Comparison of ENCODE assay signal across 6 cellular contexts in the genomic region with DNA sequence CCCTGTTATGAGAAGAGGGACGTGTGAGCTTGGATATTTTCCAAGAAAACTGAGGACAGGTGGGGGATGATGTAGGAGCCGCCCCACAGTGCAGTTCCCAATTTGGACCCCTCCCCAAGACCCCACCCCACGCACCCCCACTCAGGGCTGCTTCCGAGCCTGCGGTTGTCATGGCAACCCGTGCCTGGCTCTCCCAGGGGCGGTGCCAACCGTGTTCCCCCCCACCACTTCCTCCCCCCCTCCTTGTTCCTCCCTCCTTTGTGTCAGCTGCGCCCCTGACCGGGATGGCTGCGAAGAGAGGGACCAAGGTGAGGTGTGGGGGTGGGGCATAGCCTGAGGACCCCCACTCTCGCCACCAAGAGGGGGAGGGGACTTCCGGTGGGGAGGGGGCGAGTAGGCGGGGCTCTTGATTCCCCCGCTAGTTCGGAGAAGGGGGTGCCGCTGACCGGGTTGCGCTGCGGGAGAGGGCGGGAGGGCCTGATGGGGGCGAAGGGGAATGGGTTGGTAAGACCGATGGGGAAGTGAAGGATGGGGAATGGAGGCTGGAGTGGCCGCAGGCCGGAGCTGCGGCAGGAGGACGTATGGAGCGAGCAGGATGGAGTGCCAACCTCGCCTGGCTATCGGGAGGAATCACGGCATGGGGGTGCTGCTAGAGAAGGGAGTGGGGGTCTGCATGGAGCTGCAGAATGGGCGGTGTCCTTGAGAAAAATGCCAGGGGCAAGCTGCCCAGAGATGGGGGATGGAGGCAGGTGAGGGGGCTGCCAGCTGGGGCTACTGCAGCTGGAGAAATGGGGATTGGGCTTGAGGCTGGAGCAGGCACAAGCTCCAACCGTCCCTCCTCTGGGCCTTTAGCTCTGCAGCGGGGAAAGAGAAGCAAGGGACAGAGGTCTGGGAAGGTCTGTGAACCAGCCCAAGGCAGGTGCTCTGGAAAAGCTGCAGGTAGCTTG. TPM values are rescaled to one million over a fixed set of nuclear protein-coding genes. Genes with fewer than 3 reads are reported as not detected.
DNase-seq lines count a peak whose midpoint lies in the region; ATAC-seq and TF ChIP-seq lines count a peak whose summit lies in the region.

No MANE protein-coding gene starts in this region.

- H3K4me2 ChIP-seq in parathyroid adenoma (ENCODE audit: low read length), result peak overlapping the region; percentile 97

- H2AFZ ChIP-seq in parathyroid adenoma, result no peak overlapping the region

- POLR2A ChIA-PET in Panc1 (lab: Charles Lee), result interaction anchor here (2.5 kb wide), 1 partner anchor 19 kb away, joined by 18 read pairs; no protein-coding TSS in a partner anchor

- in situ Hi-C loops in Panc1 (cut with HindIII; ENCODE audit: low pct_unique_long_range_greater_than_20kb, low sequenced_read_pairs), result no loop called here

- H3K36me3 ChIP-seq in Panc1 (ENCODE audit: control insufficient read depth, insufficient read depth, low read length) (no peaks in the 10 kb centered on the region; the same call in 1 of the 2 replicates), parathyroid adenoma (ENCODE audit: control insufficient read depth, insufficient read depth, low read length) (no peaks in the 10 kb centered on the region)

- intact Hi-C loops in Panc1 (cut with micrococcal nuclease; ENCODE audit: unreplicated experiment), result no loop called here

- H3K9me3 ChIP-seq in Panc1 (ENCODE audit: control insufficient read depth, insufficient read depth, low read depth, low read length) (no peaks in the 10 kb centered on the region), parathyroid adenoma (ENCODE audit: control insufficient read depth, low read length) (no peaks in the 10 kb centered on the region)

- H3K79me2 ChIP-seq in parathyroid adenoma, result no peaks in the 10 kb centered on the region

- H3K27ac ChIP-seq in Panc1 (ENCODE audit: low read length) (peak overlapping the region; percentile 92), parathyroid adenoma (no peak overlapping the region)

- ATAC-seq in Panc1, result no peak
- no peak for ATAC-seq in HG03565 (IDR thresholded peaks at IDR 0.05; ENCODE audit: unreplicated experiment)

- peak; percentile 66 for DNase-seq in EH (ENCODE audit: low read depth)
- no peak for DNase-seq in Panc1 (ENCODE audit: low read depth, low spot score)
- DNase-seq in cerebellum (ENCODE audit: low spot score), result peak; percentile 83
- no peak for DNase-seq in kidney glomerular epithelial cell (lab: John Stamatoyannopoulos, UW)

- H3K4me1 ChIP-seq in Panc1 (ENCODE audit: control insufficient read depth, insufficient read depth, low read length) (peaks cover 23% of the 10 kb centered on the region), parathyroid adenoma (no peaks in the 10 kb centered on the region)

- H3K27me3 ChIP-seq in Panc1 (ENCODE audit: control insufficient read depth, insufficient read depth, low read length), result no peaks in the 10 kb centered on the region
- no peaks in the 10 kb centered on the region for H3K27me3 ChIP-seq in parathyroid adenoma (ENCODE audit: control insufficient read depth, insufficient read depth, low read length)

- CTCF ChIA-PET in Panc1 (lab: Charles Lee), result interaction anchor here (0.6 to 1.9 kb wide), 4 partner anchors 19 to 1724 kb away, joined by 3 to 14 read pairs (median 5); a partner anchor contains a TSS

- no peak overlapping the region for H3K9ac ChIP-seq in parathyroid adenoma

- no TSS peak for BruUV-seq in Panc1 (replicated peaks; lab: Mats Ljungman, UMichigan)

- TF ChIP-seq CTCF in Panc1 (IDR thresholded peaks at IDR 0.05) (no peak), parathyroid adenoma (IDR thresholded peaks at IDR 0.05) (no peak)

- H3K4me3 ChIP-seq in Panc1 (ENCODE audit: low read depth in 2 of 2, low read length in 2 of 2) (peak overlapping the region; percentile 88 to 89), parathyroid adenoma (ENCODE audit: low read depth, low read length) (no peak overlapping the region)

RNA-seq across cellular contexts. Expression of a gene that starts 1.0 kb away (rescaled TPM):
- total RNA-seq in Panc1 (2021; ENCODE audit: unreplicated experiment) (3.8 TPM), cerebellum (16.7 TPM)
- 8.0 TPM for polyA plus RNA-seq in Panc1 (2012; ENCODE audit: insufficient read length)

RNA-seq across cellular contexts. Expression of a gene that starts 1.5 kb away (rescaled TPM):
- total RNA-seq in Panc1 (2021; ENCODE audit: unreplicated experiment), result 155 TPM
- 207 TPM for polyA plus RNA-seq in Panc1 (2012; ENCODE audit: insufficient read length)
- total RNA-seq in cerebellum, result 32.4 TPM

RNA-seq across cellular contexts. Expression of a gene that starts 33.1 kb away (rescaled TPM):
- total RNA-seq in Panc1 (2021; ENCODE audit: unreplicated experiment), result 35.9 TPM
- polyA plus RNA-seq in Panc1 (2012; ENCODE audit: insufficient read length), result 40.8 TPM
- total RNA-seq in cerebellum, result 9.8 TPM

RNA-seq across cellular contexts. Expression of a gene that starts 33.9 kb away (rescaled TPM):
- total RNA-seq in Panc1 (2021; ENCODE audit: unreplicated experiment) (53.6 TPM), cerebellum (9.3 TPM)
- 87.4 TPM for polyA plus RNA-seq in Panc1 (2012; ENCODE audit: insufficient read length)

RNA-seq across cellular contexts. Expression of a gene that starts 34.3 kb away (rescaled TPM):
- total RNA-seq in Panc1 (2021; ENCODE audit: unreplicated experiment) (66.0 TPM), cerebellum (7.2 TPM)
- 89.1 TPM for polyA plus RNA-seq in Panc1 (2012; ENCODE audit: insufficient read length)

Comparison
In these comparisons a context has a peak if more than half of its experiments do, and no peak if none do; other contexts are left out.
1. DNase-seq: peak in EH (single experiment) and cerebellum (single experiment); none in Panc1 (single experiment) and kidney glomerular epithelial cell (single experiment).